1 cellular context compared by ENCODE assay signal in genomic region chr10:119542990-119543813, GRCh38.
TF ChIP-seq lines count a peak whose summit lies in the region.

No MANE protein-coding gene starts in this region.

TF ChIP-seq in A549, 52 proteins besides CTCF, POLR2A, EP300 and RAD21 (continued from another document):
- TF ChIP-seq BCL3 (IDR thresholded peaks at IDR 0.05) (no peak), NFE2L2 (conservative IDR thresholded peaks at IDR 0.05; ENCODE audit: low read length) (no peak), HDAC2 (IDR thresholded peaks at IDR 0.05) (0 out of 2 replicates have a peak, but pooled peaks have one; percentile 53)
